Comparison of ENCODE assay signal across 12 cellular contexts in the genomic region with DNA sequence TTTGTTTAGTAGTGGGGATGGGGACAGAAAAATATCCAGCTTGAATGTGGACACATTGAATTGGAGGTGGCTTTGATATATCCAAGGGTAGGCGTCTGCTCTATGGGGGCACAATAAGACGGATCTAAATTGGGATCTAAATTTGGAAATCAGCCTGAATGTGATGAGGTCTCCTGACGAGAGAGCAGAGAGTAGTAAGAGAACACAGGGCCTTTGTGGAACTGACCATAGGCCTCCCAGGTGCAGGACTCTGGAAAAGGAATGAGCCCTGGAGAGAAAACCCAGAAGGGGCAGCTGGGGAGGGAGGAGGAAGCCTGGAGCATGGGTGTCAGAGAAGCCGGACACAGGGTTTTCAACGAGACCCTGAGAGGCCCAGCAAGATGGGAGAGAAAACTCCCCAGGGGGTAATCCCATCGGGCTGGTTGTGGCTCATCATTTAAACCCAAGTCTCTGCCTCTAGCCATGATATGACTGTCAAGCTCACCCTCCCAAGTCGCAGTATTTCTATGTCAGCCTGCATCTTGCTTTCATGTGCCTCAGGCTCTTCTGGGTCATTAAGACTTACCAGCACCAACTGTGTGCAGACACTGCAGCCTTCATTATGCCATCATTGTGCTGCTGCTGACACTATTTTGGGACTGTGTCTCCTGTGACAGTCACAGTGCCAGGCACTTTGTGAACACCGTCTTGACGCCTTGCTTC.
DNase-seq lines count a peak whose midpoint lies in the region; ATAC-seq and TF ChIP-seq lines count a peak whose summit lies in the region.
"Had no signal": no experiment of that assay in that cellular context is flagged by ENCODE, and none has a peak within 500 bp of the region (broad histone marks: within the 10 kb centered on the region; RNA-seq: fewer than 3 reads in every experiment).

No MANE protein-coding gene starts in this region.

- H3K27ac Mint-ChIP-seq in stimulated activated effector memory CD8-positive, alpha-beta T cell treated with anti-CD3 and anti-CD28 coated beads, Interleukin-12 subunit alpha, Interleukin-12 subunit beta, amount 100 ng/mL, for 72 hours, result no peak overlapping the region
- no peak overlapping the region for H3K27ac Mint-ChIP-seq in nephron progenitor cell
- H3K27ac Mint-ChIP-seq: B cell; CD8-positive, alpha-beta T cell had no signal

- no peaks in the 10 kb centered on the region for H3K36me3 Mint-ChIP-seq in stimulated activated effector memory CD8-positive, alpha-beta T cell treated with anti-CD3 and anti-CD28 coated beads, Interleukin-12 subunit alpha, Interleukin-12 subunit beta, amount 100 ng/mL, for 72 hours
- no peaks in the 10 kb centered on the region for H3K36me3 Mint-ChIP-seq in nephron progenitor cell (ENCODE audit: low read depth)
- H3K36me3 Mint-ChIP-seq: CD8-positive, alpha-beta T cell had no signal

- ATAC-seq in HG02610 (IDR thresholded peaks at IDR 0.05; ENCODE audit: unreplicated experiment) (peak; percentile 55), HG02981 (IDR thresholded peaks at IDR 0.05; ENCODE audit: unreplicated experiment) (no peak)
- ATAC-seq in stimulated activated effector memory CD8-positive, alpha-beta T cell treated with anti-CD3 and anti-CD28 coated beads, Interleukin-12 subunit alpha, Interleukin-12 subunit beta, amount 100 ng/mL, for 72 hours, result peak; percentile 28
- ATAC-seq: CD8-positive, alpha-beta T cell; GM12878 had no signal

- no peaks in the 10 kb centered on the region for H3K4me1 Mint-ChIP-seq in stimulated activated effector memory CD8-positive, alpha-beta T cell treated with anti-CD3 and anti-CD28 coated beads, Interleukin-12 subunit alpha, Interleukin-12 subunit beta, amount 100 ng/mL, for 72 hours
- H3K4me1 Mint-ChIP-seq in nephron progenitor cell, result no peaks in the 10 kb centered on the region
- H3K4me1 Mint-ChIP-seq: B cell, H9 had no signal

- no peak for TF ChIP-seq CTCF in nephron progenitor cell (IDR thresholded peaks at IDR 0.05)

- H3K4me3 Mint-ChIP-seq in stimulated activated effector memory CD8-positive, alpha-beta T cell treated with anti-CD3 and anti-CD28 coated beads, Interleukin-12 subunit alpha, Interleukin-12 subunit beta, amount 100 ng/mL, for 72 hours, result no peak overlapping the region
- no peak overlapping the region for H3K4me3 Mint-ChIP-seq in nephron progenitor cell
- H3K4me3 Mint-ChIP-seq: B cell; CD8-positive, alpha-beta T cell; H9 had no signal

- DNase-seq in ELF-1 (ENCODE audit: low read depth, low spot score) (peak; percentile 32), foreskin melanocyte (peak; percentile 26), nephron progenitor cell (no peak)
- DNase-seq in stimulated activated effector memory CD8-positive, alpha-beta T cell treated with anti-CD3 and anti-CD28 coated beads, Interleukin-12 subunit alpha, Interleukin-12 subunit beta, amount 100 ng/mL, for 72 hours (ENCODE audit: low spot score in 2 of 2), result no peak
- DNase-seq: Calu3; CD8-positive, alpha-beta T cell; DMS79 treated with DMSO at 0.1 percent for 48 hours; H9 had no signal

- H3K9me3 Mint-ChIP-seq in stimulated activated effector memory CD8-positive, alpha-beta T cell treated with anti-CD3 and anti-CD28 coated beads, Interleukin-12 subunit alpha, Interleukin-12 subunit beta, amount 100 ng/mL, for 72 hours, result peaks cover 2% of the 10 kb centered on the region
- H3K9me3 Mint-ChIP-seq in nephron progenitor cell, result peaks cover 3% of the 10 kb centered on the region
- H3K9me3 Mint-ChIP-seq: H9 had no signal

- H3K27me3 Mint-ChIP-seq in nephron progenitor cell (ENCODE audit: low read depth, poor library complexity), result no peaks in the 10 kb centered on the region
- H3K27me3 Mint-ChIP-seq: B cell had no signal

Comparison
In these comparisons a context has a peak if more than half of its experiments do, and no peak if none do; other contexts are left out.
1. DNase-seq: peak in ELF-1 (single experiment) and foreskin melanocyte (single experiment); none in stimulated activated effector memory CD8-positive, alpha-beta T cell treated with anti-CD3 and anti-CD28 coated beads, Interleukin-12 subunit alpha, Interleukin-12 subunit beta, amount 100 ng/mL, for 72 hours (0 of 2) and nephron progenitor cell (single experiment).